ENCODE assay signal across 16 cellular contexts in genomic region chr1:204574856-204575145, GRCh38. TPM values are rescaled to one million over a fixed set of nuclear protein-coding genes. Genes with fewer than 3 reads are reported as not detected.
DNase-seq lines count a peak whose midpoint lies in the region; ATAC-seq and TF ChIP-seq lines count a peak whose summit lies in the region.
"Had no signal": no experiment of that assay in that cellular context is flagged by ENCODE, and none has a peak within 500 bp of the region (broad histone marks: within the 10 kb centered on the region; RNA-seq: fewer than 3 reads in every experiment).

No MANE protein-coding gene starts in this region.

- TF ChIP-seq CTCF in glutamatergic neuron (IDR thresholded peaks at IDR 0.05; ENCODE audit: partially characterized antibody, unreplicated experiment): no peak
- no peak for TF ChIP-seq CTCF in sigmoid colon (IDR thresholded peaks at IDR 0.05)

- peaks cover 17 to 27% (median 21%) of the 10 kb centered on the region in 3 donors for H3K4me1 Mint-ChIP-seq in IgD-negative memory B cell
- peaks cover 42% of the 10 kb centered on the region for H3K4me1 Mint-ChIP-seq in glutamatergic neuron (ENCODE audit: low read depth, unreplicated experiment)

- H3K9me3 ChIP-seq in sigmoid colon: no peaks in the 10 kb centered on the region
- H3K9me3 ChIP-seq: vagina had no signal

- H3K36me3 Mint-ChIP-seq in IgD-negative memory B cell (peaks cover 3% of the 10 kb centered on the region), glutamatergic neuron (ENCODE audit: unreplicated experiment) (no peaks in the 10 kb centered on the region)

- no peaks in the 10 kb centered on the region for H3K36me3 ChIP-seq in sigmoid colon
- H3K36me3 ChIP-seq: vagina had no signal

- DNase-seq in DMS 273 (lab: John Stamatoyannopoulos, UW; ENCODE audit: unreplicated experiment) (peak; percentile 90), glutamatergic neuron (peak; percentile 77), sigmoid colon (peak; percentile 82), NCI-H345 treated with DMSO at 0.1 percent for 48 hours (lab: John Stamatoyannopoulos, UW; ENCODE audit: unreplicated experiment) (no peak)
- DNase-seq: activated naive CD8-positive, alpha-beta T cell treated with anti-CD3 and anti-CD28 coated beads, Interleukin-2, amount 50 U/mL, for 24 hours; CD4-positive, CD25-positive, alpha-beta regulatory T cell; central memory CD4-positive, alpha-beta T cell; NCI-H187; NCI-H510A treated with DMSO at 0.1 percent for 48 hours; stimulated activated naive B cell treated with anti-CD40 and anti-IgM and Interleukin-4, amounts not matched to agents 10 μg/mL and 1 μg/mL and 100 μg/mL, for 72 hours had no signal

- H3K4me1 ChIP-seq in sigmoid colon: peaks cover 0 to 4% (median 0%) of the 10 kb centered on the region in 4 donors

- 78 to 80% methylated on average over 3 of the region's 3 CpGs for WGBS in sigmoid colon, 2 donors

- TF ChIP-seq POLR2A in sigmoid colon (IDR thresholded peaks at IDR 0.05): no peak

- H3K4me3 Mint-ChIP-seq in IgD-negative memory B cell (peak overlapping the region in 1 of 4 donors; percentile 13), glutamatergic neuron (ENCODE audit: unreplicated experiment) (peak overlapping the region; percentile 64)
- H3K4me3 Mint-ChIP-seq: activated naive CD8-positive, alpha-beta T cell treated with anti-CD3 and anti-CD28 coated beads, Interleukin-2, amount 50 U/mL, for 24 hours; stimulated activated naive B cell treated with anti-CD40 and anti-IgM and Interleukin-4, amounts not matched to agents 10 μg/mL and 1 μg/mL and 100 μg/mL, for 72 hours had no signal

- intact Hi-C loops in sigmoid colon (cut with DNase I): no loop called here

- no peaks in the 10 kb centered on the region for H3K27me3 ChIP-seq in sigmoid colon
- H3K27me3 ChIP-seq: vagina had no signal

- H3K27ac ChIP-seq in sigmoid colon: no peak overlapping the region
- H3K27ac ChIP-seq: skin epidermis, vagina had no signal

- no peaks in the 10 kb centered on the region for H3K27me3 Mint-ChIP-seq in IgD-negative memory B cell
- H3K27me3 Mint-ChIP-seq in glutamatergic neuron (ENCODE audit: unreplicated experiment): peaks cover 7% of the 10 kb centered on the region
- H3K27me3 Mint-ChIP-seq: activated naive CD8-positive, alpha-beta T cell treated with anti-CD3 and anti-CD28 coated beads, Interleukin-2, amount 50 U/mL, for 24 hours; CD4-positive, CD25-positive, alpha-beta regulatory T cell; stimulated activated naive B cell treated with anti-CD40 and anti-IgM and Interleukin-4, amounts not matched to agents 10 μg/mL and 1 μg/mL and 100 μg/mL, for 72 hours had no signal

- H3K9me3 Mint-ChIP-seq in IgD-negative memory B cell: no peaks in the 10 kb centered on the region
- H3K9me3 Mint-ChIP-seq in glutamatergic neuron (ENCODE audit: unreplicated experiment): peaks cover 15% of the 10 kb centered on the region
- H3K9me3 Mint-ChIP-seq: activated naive CD8-positive, alpha-beta T cell treated with anti-CD3 and anti-CD28 coated beads, Interleukin-2, amount 50 U/mL, for 24 hours; CD4-positive, CD25-positive, alpha-beta regulatory T cell; stimulated activated naive B cell treated with anti-CD40 and anti-IgM and Interleukin-4, amounts not matched to agents 10 μg/mL and 1 μg/mL and 100 μg/mL, for 72 hours had no signal

- peak overlapping the region in 2 of 3 donors; percentile 16 to 75 for H3K27ac Mint-ChIP-seq in IgD-negative memory B cell
- peak overlapping the region; percentile 77 for H3K27ac Mint-ChIP-seq in glutamatergic neuron (ENCODE audit: unreplicated experiment)
- H3K27ac Mint-ChIP-seq: activated naive CD8-positive, alpha-beta T cell treated with anti-CD3 and anti-CD28 coated beads, Interleukin-2, amount 50 U/mL, for 24 hours; stimulated activated naive B cell treated with anti-CD40 and anti-IgM and Interleukin-4, amounts not matched to agents 10 μg/mL and 1 μg/mL and 100 μg/mL, for 72 hours had no signal

- ATAC-seq in HG02870 (IDR thresholded peaks at IDR 0.05; ENCODE audit: unreplicated experiment) (no peak), HG02885 (IDR thresholded peaks at IDR 0.05; ENCODE audit: poor library complexity, unreplicated experiment) (no peak)
- ATAC-seq: activated CD4-positive, CD25-positive, alpha-beta regulatory T cell treated with anti-CD3 and anti-CD28 coated beads, Interleukin-2, amount 50 U/mL, for 24 hours; activated naive CD8-positive, alpha-beta T cell treated with anti-CD3 and anti-CD28 coated beads, Interleukin-2, amount 50 U/mL, for 24 hours; stimulated activated naive B cell treated with anti-CD40 and anti-IgM and Interleukin-4, amounts not matched to agents 10 μg/mL and 1 μg/mL and 100 μg/mL, for 72 hours had no signal

- TF ChIP-seq EP300 in sigmoid colon (IDR thresholded peaks at IDR 0.05): no peak

- H3K4me3 ChIP-seq in sigmoid colon: no peak overlapping the region
- H3K4me3 ChIP-seq: skin epidermis, vagina had no signal

RNA-seq across cellular contexts. Expression of gene MDM4, which starts 58.6 kb away (rescaled TPM):
- polyA plus RNA-seq in IgD-negative memory B cell (23.9 TPM), sigmoid colon (10 to 100 TPM in 1 of 3 donors, 1 to 10 TPM in 2; 1.2 to 14.9 (median 1.8) TPM)
- total RNA-seq in glutamatergic neuron (ENCODE audit: unreplicated experiment) (93.9 TPM), sigmoid colon (10 to 100 TPM; 48.2 to 82.0 (median 53.1) TPM)
